25 cellular contexts compared by ENCODE assay signal in genomic region chr15:40006646-40007045, GRCh38. TPM values are rescaled to one million over a fixed set of nuclear protein-coding genes. Genes with fewer than 3 reads are reported as not detected.
DNase-seq lines count a peak whose midpoint lies in the region; TF ChIP-seq lines count a peak whose summit lies in the region.
"Had no signal": no experiment of that assay in that cellular context is flagged by ENCODE, and none has a peak within 500 bp of the region (broad histone marks: within the 10 kb centered on the region; RNA-seq: fewer than 3 reads in every experiment).

No MANE protein-coding gene starts in this region.

- TF ChIP-seq CTCF in astrocyte of the spinal cord (IDR thresholded peaks at IDR 0.05; ENCODE audit: low read depth, low read length), result no peak

- H2AK5ac ChIP-seq in mesenchymal stem cell (ENCODE audit: low read length, severe bottlenecking), result no peak overlapping the region

- no peaks in the 10 kb centered on the region for H4K20me1 ChIP-seq in GM23248 (ENCODE audit: insufficient read depth)

- 43 to 44% methylated on average over 2 of the region's 2 CpGs for WGBS in GM23248 (ENCODE audit: low coverage in 1 of 2, low lambda C conversion rate in 2 of 2, missing lambda C conversion rate in 2 of 2), 2 experiments
- 73% methylated on average over 1 of the region's 2 CpGs for WGBS in mesenchymal stem cell

- H3K79me2 ChIP-seq in ACC112 (ENCODE audit: control insufficient read depth, insufficient read depth, low read length, unreplicated experiment) (no peaks in the 10 kb centered on the region), GM23248 (ENCODE audit: insufficient read depth) (no peaks in the 10 kb centered on the region)

- H3K18ac ChIP-seq in mesenchymal stem cell (ENCODE audit: low read depth in 1 of 2, low read length in 2 of 2), result no peak overlapping the region

- H3K4ac ChIP-seq in mesenchymal stem cell (ENCODE audit: low read depth in 1 of 2, low read length in 2 of 2), result no peak overlapping the region

- H3K9me3 ChIP-seq in GM23248 (ENCODE audit: low read depth) (no peaks in the 10 kb centered on the region), mesenchymal stem cell (ENCODE audit: control insufficient read depth, low read length) (no peaks in the 10 kb centered on the region)
- H3K9me3 ChIP-seq: HAP-1, heart left ventricle, left ventricle myocardium inferior, prostate gland, upper lobe of right lung had no signal

- H3K4me2 ChIP-seq in GM23248 (ENCODE audit: unreplicated experiment), result peak overlapping the region; percentile 57
- no peak overlapping the region for H3K4me2 ChIP-seq in mesenchymal stem cell (ENCODE audit: low read length, poor library complexity, severe bottlenecking)
- H3K4me2 ChIP-seq: neural progenitor cell had no signal

- H3K4me1 ChIP-seq in ACC112 (ENCODE audit: control insufficient read depth, insufficient read depth, low read length, unreplicated experiment), result peaks cover 11% of the 10 kb centered on the region
- H3K4me1 ChIP-seq in GM23248 (ENCODE audit: insufficient read depth), result peaks cover 50% of the 10 kb centered on the region
- H3K4me1 ChIP-seq in mesenchymal stem cell (ENCODE audit: control insufficient read depth, insufficient read depth, low read depth, low read length), result no peaks in the 10 kb centered on the region
- H3K4me1 ChIP-seq: HAP-1, heart left ventricle, left ventricle myocardium inferior, prostate gland, upper lobe of right lung had no signal

- DNase-seq in GM23248 (peak; percentile 83), astrocyte of the spinal cord (ENCODE audit: low read depth, low spot score) (peak; percentile 86), mesenchymal stem cell (peak; percentile 51), NCI-H1417 treated with DMSO at 0.1 percent for 48 hours (lab: John Stamatoyannopoulos, UW) (no peak), KBM-7 (no peak), NCI-H1105 (lab: John Stamatoyannopoulos, UW) (no peak)
- no peak for DNase-seq in stimulated activated CD4-positive, alpha-beta T cell treated with anti-CD3 and anti-CD28 coated beads, Interleukin-4, amount 100 ng/mL, for 1 hour
- DNase-seq: activated CD4-positive, alpha-beta T cell treated with anti-CD3 and anti-CD28 coated beads, Interleukin-2, amount 50 U/mL, for 48 hours; activated effector memory CD4-positive, alpha-beta T cell treated with anti-CD3 and anti-CD28 coated beads, Interleukin-2, amount 50 U/mL, for 16 hours; CD4-positive, alpha-beta memory T cell; DMS79; effector memory CD8-positive, alpha-beta T cell; heart left ventricle; left ventricle myocardium inferior; NCI-H1436 treated with DMSO at 0.1 percent for 48 hours; NCI-H2171 treated with DMSO at 0.1 percent for 48 hours; NCI-H526 treated with DMSO at 0.1 percent for 48 hours; small intestine; stimulated activated CD4-positive, alpha-beta T cell treated with anti-CD3 and anti-CD28 coated beads, Interleukin-2, amount 100 ng/mL, for 48 hours; T-helper 9 cell; upper lobe of right lung had no signal

- no peaks in the 10 kb centered on the region for H3K9me2 ChIP-seq in GM23248 (ENCODE audit: insufficient read depth)

- H3K27me3 ChIP-seq in ACC112 (ENCODE audit: insufficient read depth, low read length) (no peaks in the 10 kb centered on the region), GM23248 (replicated peaks; ENCODE audit: insufficient read depth) (no peaks in the 10 kb centered on the region), mesenchymal stem cell (ENCODE audit: control insufficient read depth in 1 of 2, insufficient read depth in 1 of 2, low read length in 2 of 2) (no peaks in the 10 kb centered on the region)
- H3K27me3 ChIP-seq: heart left ventricle, neural progenitor cell, upper lobe of right lung had no signal

- H2BK120ac ChIP-seq in mesenchymal stem cell (ENCODE audit: low read depth, low read length), result no peak overlapping the region

- in situ Hi-C loops in GM23248 (cut with MboI) (no loop called here), astrocyte of the spinal cord (cut with HindIII; ENCODE audit: low sequenced_read_pairs) (no loop called here), KBM-7 (cut with MboI; ENCODE audit: low pct_unique_long_range_greater_than_20kb, low sequenced_read_pairs) (no loop called here)

- H3K27ac ChIP-seq in ACC112 (ENCODE audit: low read depth, low read length) (peak overlapping the region; percentile 55), GM23248 (peak overlapping the region; percentile 70), mesenchymal stem cell (ENCODE audit: low read length, poor library complexity, severe bottlenecking) (no peak overlapping the region)
- H3K27ac ChIP-seq: heart left ventricle, left ventricle myocardium inferior, prostate gland, upper lobe of right lung had no signal

- H2BK15ac ChIP-seq in mesenchymal stem cell (ENCODE audit: low read depth, poor library complexity, severe bottlenecking), result no peak overlapping the region

- peak overlapping the region; percentile 41 for H3K9ac ChIP-seq in GM23248
- H3K9ac ChIP-seq in mesenchymal stem cell (ENCODE audit: low read length), result no peak overlapping the region
- H3K9ac ChIP-seq: neural progenitor cell had no signal

- no peak overlapping the region for H3K4me3 ChIP-seq in ACC112 (ENCODE audit: low read depth, low read length)
- peak overlapping the region; percentile 13; the same call in 1 of the 2 replicates for H3K4me3 ChIP-seq in GM23248
- no peak overlapping the region for H3K4me3 ChIP-seq in astrocyte of the spinal cord (ENCODE audit: low read depth, low read length)
- no peak overlapping the region for H3K4me3 ChIP-seq in mesenchymal stem cell (ENCODE audit: insufficient read depth in 1 of 2, low read depth in 1 of 2, low read length in 2 of 2)
- H3K4me3 ChIP-seq: HAP-1, heart left ventricle, left ventricle myocardium inferior, neural progenitor cell, prostate gland, upper lobe of right lung had no signal

- peaks cover 8% of the 10 kb centered on the region for H3K79me1 ChIP-seq in mesenchymal stem cell (replicated peaks; ENCODE audit: low read length, poor library complexity, severe bottlenecking)

- H2BK5ac ChIP-seq in mesenchymal stem cell (ENCODE audit: low read depth, low read length, poor library complexity, severe bottlenecking), result no peak overlapping the region

- no peak overlapping the region for H2BK12ac ChIP-seq in mesenchymal stem cell (ENCODE audit: low read length in 2 of 2)

- H4K8ac ChIP-seq in mesenchymal stem cell (ENCODE audit: low read length), result no peak overlapping the region

- H2AFZ ChIP-seq in ACC112 (ENCODE audit: low read length, unreplicated experiment) (no peak overlapping the region), GM23248 (no peak overlapping the region), mesenchymal stem cell (ENCODE audit: low read depth, low read length) (no peak overlapping the region)
- H2AFZ ChIP-seq: neural progenitor cell had no signal

- no peak overlapping the region for H3K23ac ChIP-seq in mesenchymal stem cell (ENCODE audit: low read length in 2 of 2)

- peaks cover 51% of the 10 kb centered on the region for H3F3A ChIP-seq in GM23248 (ENCODE audit: insufficient read depth)

- H4K91ac ChIP-seq in mesenchymal stem cell (ENCODE audit: low read length), result no peak overlapping the region

- H3K36me3 ChIP-seq in ACC112 (ENCODE audit: insufficient read depth, low read length), result peaks cover 58% of the 10 kb centered on the region
- H3K36me3 ChIP-seq in GM23248 (ENCODE audit: low read depth), result peaks cover 40% of the 10 kb centered on the region
- H3K36me3 ChIP-seq in mesenchymal stem cell (ENCODE audit: control insufficient read depth in 1 of 2, insufficient read depth in 2 of 2, low read depth in 1 of 2, low read length in 2 of 2), result peaks cover 29 to 100% of the 10 kb centered on the region in 2 experiments

- no peak overlapping the region for H3K14ac ChIP-seq in mesenchymal stem cell (ENCODE audit: low read length in 2 of 2)

RNA-seq across cellular contexts. Expression of gene SRP14, which starts 32.3 kb away (rescaled TPM):
- 257 and 282 TPM in 2 replicates for total RNA-seq in GM23248 (2014; rRNA removed; shearing (Covaris generic))
- 789 and 796 TPM in 2 replicates for polyA plus RNA-seq in GM23248 (2016; fragmentation: Nextera tagmentation; extraction: Ambion mirVana)
- polyA plus RNA-seq in mesenchymal stem cell (2013, experiment 1 of 2), result 684 TPM
- polyA plus RNA-seq in mesenchymal stem cell (2013, experiment 2 of 2), result 720 TPM

Comparison
In these comparisons a context has a peak if more than half of its experiments do, and no peak if none do; other contexts are left out.
1. DNase-seq: peak in GM23248 (single experiment), astrocyte of the spinal cord (single experiment) and mesenchymal stem cell (single experiment); none in NCI-H1417 treated with DMSO at 0.1 percent for 48 hours (single experiment), KBM-7 (single experiment), stimulated activated CD4-positive, alpha-beta T cell treated with anti-CD3 and anti-CD28 coated beads, Interleukin-4, amount 100 ng/mL, for 1 hour (single experiment) and NCI-H1105 (single experiment).